Comparison of ENCODE assay signal across 8 cellular contexts in the genomic region with DNA sequence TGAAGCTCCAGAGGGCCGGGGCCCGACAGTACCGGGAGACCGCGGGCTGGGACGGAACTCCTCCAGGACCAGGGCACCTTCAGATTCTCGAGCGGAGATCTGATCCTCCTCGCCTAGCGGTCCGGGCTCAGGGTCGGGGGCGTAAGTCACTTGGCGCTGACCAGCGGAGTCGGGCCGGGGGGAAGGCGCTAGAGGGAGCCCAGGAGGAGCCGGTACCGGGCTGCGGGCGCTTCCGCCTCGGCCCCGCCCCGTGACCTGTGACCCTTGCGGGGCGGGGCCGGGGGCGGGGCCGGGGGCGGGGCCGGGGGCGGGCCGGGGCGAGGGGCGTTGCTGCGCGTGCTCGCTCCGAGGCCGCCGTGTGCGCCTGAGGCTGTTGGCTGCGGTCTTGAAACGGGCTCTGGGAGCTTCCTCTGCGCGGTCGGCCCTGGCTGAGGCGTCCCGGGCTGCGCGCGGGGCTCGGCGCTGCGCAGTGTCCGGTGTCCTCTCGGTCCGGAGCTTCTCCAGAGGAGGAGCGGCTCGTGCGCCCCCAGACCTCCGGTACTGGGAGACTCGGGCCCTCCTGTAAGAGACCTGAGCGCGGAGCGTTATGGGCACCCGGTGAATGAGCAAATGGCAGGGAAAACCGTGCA. TPM values are rescaled to one million over a fixed set of nuclear protein-coding genes. Genes with fewer than 3 reads are reported as not detected.
DNase-seq lines count a peak whose midpoint lies in the region; ATAC-seq and TF ChIP-seq lines count a peak whose summit lies in the region.

A gene (minus strand): TSS at position 239 of the 629 bp plus-strand sequence. CDS start 373 bp downstream, outside the sequence.

- peak within 1 kb of the TSS; percentile 84 for H3K27ac Mint-ChIP-seq in activated CD4-positive, alpha-beta T cell treated with anti-CD3 and anti-CD28 coated beads, Interleukin-2, amount 10 ng/mL, durations not matched to agents 7 days and 5 days

- under 1% methylated on average over 70 of the region's 70 CpGs for WGBS in liver

- CTCF ChIA-PET in activated CD4-positive, alpha-beta T cell treated with anti-CD3 and anti-CD28 coated beads, Interleukin-2, amount 10 ng/mL, durations not matched to agents 7 days and 5 days (lab: Charles Lee), result interaction anchor here (0.6 to 1.0 kb wide), 3 partner anchors 63 to 150 kb away, joined by 3 to 4 read pairs (median 3); a partner anchor contains a TSS

- peaks cover 24% of the 10 kb centered on the region for H3K4me1 Mint-ChIP-seq in activated CD4-positive, alpha-beta T cell treated with anti-CD3 and anti-CD28 coated beads, Interleukin-2, amount 10 ng/mL, durations not matched to agents 7 days and 5 days

- POLR2A ChIA-PET in activated CD4-positive, alpha-beta T cell treated with anti-CD3 and anti-CD28 coated beads, Interleukin-2, amount 10 ng/mL, durations not matched to agents 7 days and 5 days (lab: Charles Lee), result no interaction called here

- ATAC-seq in GM18498 (IDR thresholded peaks at IDR 0.05; ENCODE audit: unreplicated experiment), result peak; percentile 80
- peak; percentile 73 for ATAC-seq in HG03025 (IDR thresholded peaks at IDR 0.05; ENCODE audit: low FRiP score, unreplicated experiment)

- TF ChIP-seq CTCF in liver (IDR thresholded peaks at IDR 0.05; ENCODE audit: low read depth, low read length, missing input control), result peak; percentile 25

- no peaks in the 10 kb centered on the region for H3K36me3 ChIP-seq in liver (ENCODE audit: control insufficient read depth in 4 of 4, insufficient read depth in 3 of 4, low read depth in 1 of 4, low read length in 3 of 4)

- H3K36me3 Mint-ChIP-seq in activated CD4-positive, alpha-beta T cell treated with anti-CD3 and anti-CD28 coated beads, Interleukin-2, amount 10 ng/mL, durations not matched to agents 7 days and 5 days (ENCODE audit: low read depth), result peaks cover 24% of the 10 kb centered on the region

- peak within 1 kb of the TSS; percentile 64 to 91 (median 88) for H3K4me3 ChIP-seq in liver (ENCODE audit: low read depth in 1 of 3, low read length in 3 of 3)

- H3K27me3 ChIP-seq in liver (ENCODE audit: control insufficient read depth in 4 of 4, insufficient read depth in 4 of 4, low read length in 3 of 4), result no peaks in the 10 kb centered on the region

- H3K27ac ChIP-seq in liver (ENCODE audit: low read depth in 1 of 2, low read length in 2 of 2), result peak within 1 kb of the TSS; percentile 52 to 77

- H3K27me3 Mint-ChIP-seq in activated CD4-positive, alpha-beta T cell treated with anti-CD3 and anti-CD28 coated beads, Interleukin-2, amount 10 ng/mL, durations not matched to agents 7 days and 5 days, result peaks cover 2% of the 10 kb centered on the region

- no peaks in the 10 kb centered on the region for H3K9me3 Mint-ChIP-seq in activated CD4-positive, alpha-beta T cell treated with anti-CD3 and anti-CD28 coated beads, Interleukin-2, amount 10 ng/mL, durations not matched to agents 7 days and 5 days

- TF ChIP-seq RAD21 in liver (IDR thresholded peaks at IDR 0.05), result peak; percentile 59 to 67

- DNase-seq in A172 (ENCODE audit: low spot score), result peak; percentile 42
- DNase-seq in NCI-H510A (lab: John Stamatoyannopoulos, UW), result peak; percentile 43
- DNase-seq in activated CD4-positive, alpha-beta T cell treated with anti-CD3 and anti-CD28 coated beads, Interleukin-2, amount 10 ng/mL, durations not matched to agents 7 days and 5 days, result peak; percentile 84
- DNase-seq in dermis blood vessel endothelial cell, result peak; percentile 90
- peak; percentile 73 for DNase-seq in stimulated activated CD4-positive, alpha-beta T cell treated with anti-CD3 and anti-CD28 coated beads, Interleukin-4, amount 100 ng/mL, for 1 hour

- peak within 1 kb of the TSS; percentile 72 to 80 for H3K9ac ChIP-seq in liver (ENCODE audit: low read depth in 1 of 2, low read length in 2 of 2)

- H3K9me3 ChIP-seq in liver (ENCODE audit: control insufficient read depth in 4 of 4, low read length in 3 of 4), result no peaks in the 10 kb centered on the region

- peaks cover 6 to 38% (median 14%) of the 10 kb centered on the region in 4 donors for H3K4me1 ChIP-seq in liver (ENCODE audit: control insufficient read depth in 4 of 4, insufficient read depth in 4 of 4, low read length in 3 of 4)

- H3K4me3 Mint-ChIP-seq in activated CD4-positive, alpha-beta T cell treated with anti-CD3 and anti-CD28 coated beads, Interleukin-2, amount 10 ng/mL, durations not matched to agents 7 days and 5 days, result peak within 1 kb of the TSS; percentile 92

TF ChIP-seq in liver, 16 proteins besides CTCF, POLR2A, EP300 and RAD21:
- TF ChIP-seq EGR1 (IDR thresholded peaks at IDR 0.05; ENCODE audit: low read depth in 2 of 2) (no peak), TAF1 (conservative IDR thresholded peaks at IDR 0.05) (peak; percentile 28), FOXA2 (IDR thresholded peaks at IDR 0.05) (no peak)
- TF ChIP-seq, protein P1, sequence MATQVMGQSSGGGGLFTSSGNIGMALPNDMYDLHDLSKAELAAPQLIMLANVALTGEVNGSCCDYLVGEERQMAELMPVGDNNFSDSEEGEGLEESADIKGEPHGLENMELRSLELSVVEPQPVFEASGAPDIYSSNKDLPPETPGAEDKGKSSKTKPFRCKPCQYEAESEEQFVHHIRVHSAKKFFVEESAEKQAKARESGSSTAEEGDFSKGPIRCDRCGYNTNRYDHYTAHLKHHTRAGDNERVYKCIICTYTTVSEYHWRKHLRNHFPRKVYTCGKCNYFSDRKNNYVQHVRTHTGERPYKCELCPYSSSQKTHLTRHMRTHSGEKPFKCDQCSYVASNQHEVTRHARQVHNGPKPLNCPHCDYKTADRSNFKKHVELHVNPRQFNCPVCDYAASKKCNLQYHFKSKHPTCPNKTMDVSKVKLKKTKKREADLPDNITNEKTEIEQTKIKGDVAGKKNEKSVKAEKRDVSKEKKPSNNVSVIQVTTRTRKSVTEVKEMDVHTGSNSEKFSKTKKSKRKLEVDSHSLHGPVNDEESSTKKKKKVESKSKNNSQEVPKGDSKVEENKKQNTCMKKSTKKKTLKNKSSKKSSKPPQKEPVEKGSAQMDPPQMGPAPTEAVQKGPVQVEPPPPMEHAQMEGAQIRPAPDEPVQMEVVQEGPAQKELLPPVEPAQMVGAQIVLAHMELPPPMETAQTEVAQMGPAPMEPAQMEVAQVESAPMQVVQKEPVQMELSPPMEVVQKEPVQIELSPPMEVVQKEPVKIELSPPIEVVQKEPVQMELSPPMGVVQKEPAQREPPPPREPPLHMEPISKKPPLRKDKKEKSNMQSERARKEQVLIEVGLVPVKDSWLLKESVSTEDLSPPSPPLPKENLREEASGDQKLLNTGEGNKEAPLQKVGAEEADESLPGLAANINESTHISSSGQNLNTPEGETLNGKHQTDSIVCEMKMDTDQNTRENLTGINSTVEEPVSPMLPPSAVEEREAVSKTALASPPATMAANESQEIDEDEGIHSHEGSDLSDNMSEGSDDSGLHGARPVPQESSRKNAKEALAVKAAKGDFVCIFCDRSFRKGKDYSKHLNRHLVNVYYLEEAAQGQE (IDR thresholded peaks at IDR 0.05), result peak; percentile 68

RNA-seq across cellular contexts. Expression of the gene that starts here (rescaled TPM):
- 12.8 and 14.3 TPM in 2 replicates for total RNA-seq in A172 (2014; rRNA removed; shearing (Covaris generic))
- total RNA-seq in activated CD4-positive, alpha-beta T cell treated with anti-CD3 and anti-CD28 coated beads, Interleukin-2, amount 10 ng/mL, durations not matched to agents 7 days and 5 days, result 10 to 100 TPM; 64.2 to 66.5 TPM
- total RNA-seq in dermis blood vessel endothelial cell, result 24.0 and 30.6 TPM in 2 replicates
- 10 to 100 TPM in 1 of 2 donors, 1 to 10 TPM in 1; 6.8 to 11.4 TPM for total RNA-seq in liver
- 10 to 100 TPM; 20.3 to 28.0 TPM for polyA plus RNA-seq in liver

Comparison
In these comparisons a context has a peak if more than half of its experiments do, and no peak if none do; other contexts are left out.
1. Peak in every context shown above with its lines: DNase-seq, ATAC-seq, H3K4me3 ChIP-seq and H3K27ac ChIP-seq.